ENCODE assay signal across 1 cellular context in the genomic region with DNA sequence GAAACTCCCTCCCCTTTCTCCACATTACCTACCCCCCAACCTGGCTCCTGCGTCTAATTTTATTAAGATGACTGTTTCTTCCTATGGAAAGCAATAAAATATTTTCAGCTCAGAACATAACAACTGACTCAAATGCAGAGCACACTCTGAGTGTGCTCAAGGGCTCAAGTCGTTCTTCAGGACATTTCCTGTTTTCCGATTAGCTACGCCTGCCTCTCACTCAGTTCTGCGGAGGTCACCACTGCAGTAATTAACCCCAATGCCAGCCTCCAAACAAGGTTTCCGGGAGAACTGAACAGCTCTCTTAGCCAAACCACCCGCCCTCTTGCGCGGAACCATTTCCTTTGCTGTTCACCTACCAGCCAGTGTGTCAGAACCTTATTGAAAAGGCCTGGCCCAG.
TF ChIP-seq lines count a peak whose summit lies in the region.

No MANE protein-coding gene starts in this region.

TF ChIP-seq in IMR-90, 13 proteins besides CTCF, POLR2A, EP300 and RAD21 (continued from another document):
- TF ChIP-seq, protein P1, sequence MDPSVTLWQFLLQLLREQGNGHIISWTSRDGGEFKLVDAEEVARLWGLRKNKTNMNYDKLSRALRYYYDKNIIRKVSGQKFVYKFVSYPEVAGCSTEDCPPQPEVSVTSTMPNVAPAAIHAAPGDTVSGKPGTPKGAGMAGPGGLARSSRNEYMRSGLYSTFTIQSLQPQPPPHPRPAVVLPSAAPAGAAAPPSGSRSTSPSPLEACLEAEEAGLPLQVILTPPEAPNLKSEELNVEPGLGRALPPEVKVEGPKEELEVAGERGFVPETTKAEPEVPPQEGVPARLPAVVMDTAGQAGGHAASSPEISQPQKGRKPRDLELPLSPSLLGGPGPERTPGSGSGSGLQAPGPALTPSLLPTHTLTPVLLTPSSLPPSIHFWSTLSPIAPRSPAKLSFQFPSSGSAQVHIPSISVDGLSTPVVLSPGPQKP (IDR thresholded peaks at IDR 0.05; ENCODE audit: borderline replicate concordance, low read depth, low read length) = no peak
- no peak for TF ChIP-seq CHD1 (IDR thresholded peaks at IDR 0.05; ENCODE audit: low read depth, low read length)
